In genomic region chr12:62601765-62602444, GRCh38 we compare ENCODE assay signal across 8 cellular contexts.
DNase-seq lines count a peak whose midpoint lies in the region; ATAC-seq and TF ChIP-seq lines count a peak whose summit lies in the region.

No MANE protein-coding gene starts in this region.

- H3K27ac Mint-ChIP-seq in activated CD4-positive, alpha-beta memory T cell treated with anti-CD3 and anti-CD28 coated beads for 36 hours = peak overlapping the region; percentile 99

- TF ChIP-seq EP300 in suprapubic skin (IDR thresholded peaks at IDR 0.05) = no peak

- H3K27me3 ChIP-seq in iPS-20b (ENCODE audit: insufficient read depth, low read length) (no peaks in the 10 kb centered on the region), suprapubic skin (no peaks in the 10 kb centered on the region)

- peaks cover 32% of the 10 kb centered on the region for H3K4me1 Mint-ChIP-seq in activated CD4-positive, alpha-beta memory T cell treated with anti-CD3 and anti-CD28 coated beads for 36 hours (ENCODE audit: low read depth)

- peak overlapping the region; percentile 84 for H3K4me3 Mint-ChIP-seq in activated CD4-positive, alpha-beta memory T cell treated with anti-CD3 and anti-CD28 coated beads for 36 hours

- H3K27me3 Mint-ChIP-seq in activated CD4-positive, alpha-beta memory T cell treated with anti-CD3 and anti-CD28 coated beads for 36 hours = no peaks in the 10 kb centered on the region

- H3K4me1 ChIP-seq in iPS-20b (ENCODE audit: insufficient read depth, low read length) (peaks cover 24% of the 10 kb centered on the region), suprapubic skin (peaks cover 36% of the 10 kb centered on the region)

- 4% methylated on average over 10 of the region's 10 CpGs for whole genome bisulfite sequencing in suprapubic skin

- POLR2A ChIA-PET in activated CD4-positive, alpha-beta memory T cell treated with anti-CD3 and anti-CD28 coated beads for 36 hours (lab: Charles Lee) = interaction anchor here (1.3 to 2.0 kb wide), 3 partner anchors 15 to 135 kb away, joined by 3 to 14 read pairs (median 4); partner anchors contain the start of gene MON2

- H3K9me3 Mint-ChIP-seq in activated CD4-positive, alpha-beta memory T cell treated with anti-CD3 and anti-CD28 coated beads for 36 hours = no peaks in the 10 kb centered on the region

- H3K9me3 ChIP-seq in iPS-20b (ENCODE audit: insufficient read depth, low read depth, low read length) = no peaks in the 10 kb centered on the region
- H3K9me3 ChIP-seq in suprapubic skin = no peaks in the 10 kb centered on the region

- DNase-seq in SKM-1 treated with dmso at 0.1 percent for 144 hours (lab: John Stamatoyannopoulos, UW; ENCODE audit: unreplicated experiment) (peak; percentile 35), SKM-1 (lab: John Stamatoyannopoulos, UW; ENCODE audit: unreplicated experiment) (no peak), suprapubic skin (ENCODE audit: low spot score in 2 of 2) (no peak), omental fat pad (ENCODE audit: low spot score) (no peak), germinal center (ENCODE audit: low spot score) (no peak)
- no peak for DNase-seq in activated CD4-positive, alpha-beta memory T cell treated with anti-CD3 and anti-CD28 coated beads for 36 hours

- H3K36me3 Mint-ChIP-seq in activated CD4-positive, alpha-beta memory T cell treated with anti-CD3 and anti-CD28 coated beads for 36 hours = peaks cover 8% of the 10 kb centered on the region

- intact Hi-C loops in activated CD4-positive, alpha-beta memory T cell treated with anti-CD3 and anti-CD28 coated beads for 36 hours (cut with micrococcal nuclease) = loop anchor here (1.0 to 10.0 kb wide), 6 partner anchors 39 to 1803 kb away; partner anchors contain the start of genes MON2, USP15 and XPOT

- peak overlapping the region; percentile 98 for H3K9ac ChIP-seq in iPS-20b (ENCODE audit: low read depth, low read length)

- H3K4me3 ChIP-seq in iPS-20b (ENCODE audit: low read length) = peak overlapping the region; percentile 88
- H3K4me3 ChIP-seq in suprapubic skin = peak overlapping the region; percentile 86

- H3K36me3 ChIP-seq in iPS-20b (ENCODE audit: insufficient read depth, low read depth, low read length) = peaks cover 9% of the 10 kb centered on the region; the same call in 1 of the 2 replicates
- no peaks in the 10 kb centered on the region for H3K36me3 ChIP-seq in suprapubic skin

- H3K27ac ChIP-seq in iPS-20b (ENCODE audit: low read length) = peak overlapping the region; percentile 97
- peak overlapping the region; percentile 99 for H3K27ac ChIP-seq in suprapubic skin

- ATAC-seq in omental fat pad (ENCODE audit: low FRiP score) = no peak
- no peak for ATAC-seq in GM21786 (IDR thresholded peaks at IDR 0.05; ENCODE audit: unreplicated experiment)

- TF ChIP-seq CTCF in suprapubic skin (IDR thresholded peaks at IDR 0.05) (no peak), omental fat pad (IDR thresholded peaks at IDR 0.05) (no peak)

- TF ChIP-seq POLR2A in suprapubic skin (IDR thresholded peaks at IDR 0.05) = no peak

- CTCF ChIA-PET in activated CD4-positive, alpha-beta memory T cell treated with anti-CD3 and anti-CD28 coated beads for 36 hours (lab: Charles Lee) = interaction anchor here (1.1 to 1.9 kb wide), 2 partner anchors 39 to 346 kb away, joined by 3 to 5 read pairs; no protein-coding TSS in a partner anchor
